ENCODE assay signal across 2 cellular contexts in the genomic region with DNA sequence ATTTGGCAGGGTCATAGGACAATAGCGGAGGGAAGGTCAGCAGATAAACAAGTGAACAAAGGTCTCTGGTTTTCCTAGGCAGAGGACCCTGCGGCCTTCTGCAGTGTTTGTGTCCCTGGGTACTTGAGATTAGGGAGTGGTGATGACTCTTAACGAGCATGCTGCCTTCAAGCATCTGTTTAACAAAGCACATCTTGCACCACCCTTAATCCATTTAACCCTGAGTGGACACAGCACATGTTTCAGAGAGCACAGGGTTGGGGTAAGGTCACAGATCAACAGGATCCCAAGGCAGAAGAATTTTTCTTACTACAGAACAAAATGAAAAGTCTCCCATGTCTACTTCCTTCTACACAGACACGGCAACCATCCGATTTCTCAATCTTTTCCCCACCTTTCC.
DNase-seq lines count a peak whose midpoint lies in the region; ATAC-seq, FAIRE-seq and TF ChIP-seq lines count a peak whose summit lies in the region.
"Not testable (repeated sequence)": the region's sequence is repeated elsewhere in the genome, so short reads cannot be mapped to it uniquely, and the experiment has no call there.

No MANE protein-coding gene starts in this region.

- no CpG with 5 or more reads among the region's 5 CpGs for WGBS in K562 (ENCODE audit: insufficient coverage, low coverage, missing lambda C conversion rate)

- not testable (repeated sequence) for TF ChIP-seq CTCF in HL-60 (IDR thresholded peaks at IDR 0.05; ENCODE audit: insufficient read depth, low read length); K562 (IDR thresholded peaks at IDR 0.05 in 2 of 3, conservative IDR thresholded peaks at IDR 0.05 in 1 of 3; ENCODE audit: insufficient read depth in 2 of 3, low read depth in 1 of 3, low read length in 3 of 3)

- CTCF ChIA-PET in K562 (lab: Yijun Ruan, JAX; ENCODE audit: low intra/inter-chr PET ratio): not testable (repeated sequence)

- not testable (repeated sequence) for TF ChIP-seq POLR2A in K562 (conservative IDR thresholded peaks at IDR 0.05)

- not testable (repeated sequence) for H3K4me2 ChIP-seq in K562 (ENCODE audit: insufficient read depth, low read length)

- H3K27me3 ChIP-seq in HL-60 (ENCODE audit: insufficient read depth, poor library complexity, severe bottlenecking); K562 (ENCODE audit: control insufficient read depth in 2 of 2, insufficient read depth in 2 of 2, low read length in 2 of 2): not testable (repeated sequence)

- not testable (repeated sequence) for H3K79me2 ChIP-seq in K562 (ENCODE audit: control insufficient read depth, insufficient read depth, low read length)

- POLR2A ChIA-PET in K562 (lab: Yijun Ruan, JAX): not testable (repeated sequence)

- H3K9ac ChIP-seq in K562 (ENCODE audit: insufficient read depth in 1 of 2, low read depth in 2 of 2, low read length in 2 of 2): not testable (repeated sequence)

- ATAC-seq in K562: not testable (repeated sequence)

- not testable (repeated sequence) for H3K36me3 ChIP-seq in K562 (ENCODE audit: control insufficient read depth, insufficient read depth, low read length)

- not testable (repeated sequence) for H3K9me3 ChIP-seq in K562 (replicated peaks; ENCODE audit: control insufficient read depth, insufficient read depth, low read depth, low read length)

- in situ Hi-C loops in K562 (cut with MboI): not testable (repeated sequence)

- not testable (repeated sequence) for TF ChIP-seq RAD21 in K562 (CRISPR knock-in tag; conservative IDR thresholded peaks at IDR 0.05 in 1 of 2, IDR thresholded peaks at IDR 0.05 in 1 of 2)

- peak overlapping the region; percentile 62 for H3K27ac ChIP-seq in HL-60 (replicated peaks)
- H3K27ac ChIP-seq in K562 (ENCODE audit: extremely low read depth, low read depth, low read length): not testable (repeated sequence)

- not testable (repeated sequence) for TF ChIP-seq EP300 in K562 (IDR thresholded peaks at IDR 0.05; ENCODE audit: low read length)

- H3K4me3 ChIP-seq in HL-60 (replicated peaks; ENCODE audit: insufficient read depth, low read length); K562: not testable (repeated sequence)

- intact Hi-C loops in K562 (cut with micrococcal nuclease): not testable (repeated sequence)

- not testable (repeated sequence) for H4K20me1 ChIP-seq in K562 (replicated peaks; ENCODE audit: control insufficient read depth, insufficient read depth, low read length)

- not testable (repeated sequence) for BruUV-seq in K562 (replicated peaks; lab: Mats Ljungman, UMichigan)

- not testable (repeated sequence) for H3K9me1 ChIP-seq in K562 (ENCODE audit: control insufficient read depth, insufficient read depth, low read length)

- not testable (repeated sequence) for DNase-seq in HL-60 (ENCODE audit: low read depth in 1 of 2, low spot score in 1 of 2); K562 (ENCODE audit: extremely low read depth in 1 of 4, low spot score in 3 of 4)

- not testable (repeated sequence) for H3K4me1 ChIP-seq in K562 (replicated peaks in 1 of 2; ENCODE audit: control insufficient read depth in 2 of 2, insufficient read depth in 2 of 2, low read length in 2 of 2)

- H2AFZ ChIP-seq in K562 (ENCODE audit: low read depth, low read length): not testable (repeated sequence)

- FAIRE-seq in K562 (lab: Jason Lieb, UNC): not testable (repeated sequence)

TF ChIP-seq in K562, 482 proteins besides CTCF, POLR2A, EP300 and RAD21:
- peak; percentile 64 for TF ChIP-seq CBFA2T3 (IDR thresholded peaks at IDR 0.05)
- peak; percentile 37; the same call in 1 of the 2 replicates for TF ChIP-seq TAL1 (IDR thresholded peaks at IDR 0.05)
- TF ChIP-seq KDM1A (IDR thresholded peaks at IDR 0.05): 0 out of 4 replicates have a peak, but pooled peaks of 1 of the 2 experiments have one; percentile 12
- 0 out of 2 replicates have a peak, but pooled peaks have one; percentile 19 for TF ChIP-seq ARID1B (IDR thresholded peaks at IDR 0.05)
- TF ChIP-seq NFIC (IDR thresholded peaks at IDR 0.05): 0 out of 2 replicates have a peak, but pooled peaks have one; percentile 18
- 0 out of 2 replicates have a peak, but pooled peaks have one; percentile 27 for TF ChIP-seq NCOR1 (IDR thresholded peaks at IDR 0.05)
- TF ChIP-seq CBFA2T2 (conservative IDR thresholded peaks at IDR 0.05): peak; percentile 54
